In genomic region chr7:544528-545221, GRCh38 we compare ENCODE assay signal across 27 cellular contexts. TPM values are rescaled to one million over a fixed set of nuclear protein-coding genes. Genes with fewer than 3 reads are reported as not detected.
"Had no signal": no experiment of that assay in that cellular context is flagged by ENCODE, and none has a peak within 500 bp of the region (broad histone marks: within the 10 kb centered on the region; RNA-seq: fewer than 3 reads in every experiment).

No MANE protein-coding gene starts in this region.

- DNase-seq: activated CD4-positive, alpha-beta memory T cell treated with anti-CD3 and anti-CD28 coated beads for 36 hours; activated CD4-positive, alpha-beta T cell treated with anti-CD3 and anti-CD28 coated beads, Interleukin-2, amount 10 ng/mL, durations not matched to agents 24 days and 14 days; activated CD4-positive, CD25-positive, alpha-beta regulatory T cell treated with anti-CD3 and anti-CD28 coated beads, Interleukin-2, amount 50 U/mL, for 72 hours; activated CD8-positive, alpha-beta memory T cell treated with anti-CD3 and anti-CD28 coated beads, Interleukin-2, amount 50 U/mL, for 4 hours; activated effector memory CD4-positive, alpha-beta T cell treated with anti-CD3 and anti-CD28 coated beads, Interleukin-2, amount 50 U/mL, for 16 hours; activated naive CD4-positive, alpha-beta T cell treated with anti-CD3 and anti-CD28 coated beads for 36 hours; activated naive CD8-positive, alpha-beta T cell treated with anti-CD3 and anti-CD28 coated beads, Interleukin-2, amount 10 ng/mL, durations not matched to agents 7 days and 5 days; activated T-cell treated with anti-CD3 and anti-CD28 coated beads, Interleukin-2, amount 50 U/mL, for 1 hour; caudate nucleus; heart right ventricle; kidney glomerular epithelial cell; left ventricle myocardium inferior; mammary epithelial cell; naive thymus-derived CD4-positive, alpha-beta T cell; small intestine; stimulated activated CD4-positive, alpha-beta T cell treated with anti-CD3 and anti-CD28 coated beads, Interleukin-1b, Interleukin-23, amount 100 ng/mL, for 48 hours; stimulated activated CD4-positive, alpha-beta T cell treated with anti-CD3 and anti-CD28 coated beads, Interleukin-4, amount 100 ng/mL, for 4 hours; stimulated activated CD8-positive, alpha-beta memory T cell treated with anti-CD3 and anti-CD28 coated beads, Interleukin-4, amount 100 ng/mL, for 48 hours; stimulated activated naive CD8-positive, alpha-beta T cell treated with anti-CD3 and anti-CD28 coated beads, Interleukin-15, amount 100 ng/mL, for 72 hours; substantia nigra; T-helper 2 cell; thyroid gland had no signal

- H3K27me3 Mint-ChIP-seq: activated CD4-positive, alpha-beta memory T cell treated with anti-CD3 and anti-CD28 coated beads for 36 hours; activated CD4-positive, alpha-beta T cell treated with anti-CD3 and anti-CD28 coated beads, Interleukin-2, amount 10 ng/mL, durations not matched to agents 24 days and 14 days; activated naive CD8-positive, alpha-beta T cell treated with anti-CD3 and anti-CD28 coated beads, Interleukin-2, amount 10 ng/mL, durations not matched to agents 7 days and 5 days; naive thymus-derived CD4-positive, alpha-beta T cell; stimulated activated naive CD8-positive, alpha-beta T cell treated with anti-CD3 and anti-CD28 coated beads, Interleukin-15, amount 100 ng/mL, for 72 hours had no signal

- ATAC-seq: heart right ventricle; naive thymus-derived CD4-positive, alpha-beta T cell; sciatic nerve; stimulated activated memory B cell treated with anti-CD40 and anti-IgM and Interleukin-4, amounts not matched to agents 10 μg/mL and 1 μg/mL and 100 μg/mL, for 72 hours; stimulated activated naive CD8-positive, alpha-beta T cell treated with anti-CD3 and anti-CD28 coated beads, Interleukin-15, amount 100 ng/mL, for 72 hours had no signal

- H3K4me3 Mint-ChIP-seq: activated CD4-positive, alpha-beta memory T cell treated with anti-CD3 and anti-CD28 coated beads for 36 hours; activated CD4-positive, alpha-beta T cell treated with anti-CD3 and anti-CD28 coated beads, Interleukin-2, amount 10 ng/mL, durations not matched to agents 24 days and 14 days; activated naive CD4-positive, alpha-beta T cell treated with anti-CD3 and anti-CD28 coated beads for 36 hours; activated naive CD8-positive, alpha-beta T cell treated with anti-CD3 and anti-CD28 coated beads, Interleukin-2, amount 10 ng/mL, durations not matched to agents 7 days and 5 days; activated T-helper 1 cell treated with anti-CD3 and anti-CD28 coated beads, Interleukin-12 subunit alpha, Interleukin-12 subunit beta, Interleukin-2, Interleukin-4 antibody, amounts not matched to agents 30 ng/mL and 10 ng/mL and 1 ng/mL, durations not matched to agents 14 hours and 24 hours and 36 hours; mesothelial cell of epicardium; naive thymus-derived CD4-positive, alpha-beta T cell; neural progenitor cell; stimulated activated memory B cell treated with anti-CD40 and anti-IgM and Interleukin-4, amounts not matched to agents 10 μg/mL and 1 μg/mL and 100 μg/mL, for 72 hours; stimulated activated naive CD8-positive, alpha-beta T cell treated with anti-CD3 and anti-CD28 coated beads, Interleukin-15, amount 100 ng/mL, for 72 hours had no signal

- H3K9me3 ChIP-seq: thyroid gland had no signal

- H3K9me3 Mint-ChIP-seq: activated CD4-positive, alpha-beta T cell treated with anti-CD3 and anti-CD28 coated beads, Interleukin-2, amount 10 ng/mL, durations not matched to agents 24 days and 14 days had no signal

- H3K4me3 ChIP-seq: heart right ventricle, left ventricle myocardium inferior, neural progenitor cell, thyroid gland had no signal

- H3K36me3 ChIP-seq: heart right ventricle, left ventricle myocardium inferior, neural progenitor cell, thyroid gland had no signal

- H3K27ac Mint-ChIP-seq: activated CD4-positive, alpha-beta memory T cell treated with anti-CD3 and anti-CD28 coated beads for 36 hours; activated CD4-positive, alpha-beta T cell treated with anti-CD3 and anti-CD28 coated beads, Interleukin-2, amount 10 ng/mL, durations not matched to agents 24 days and 14 days; activated naive CD4-positive, alpha-beta T cell treated with anti-CD3 and anti-CD28 coated beads for 36 hours; activated naive CD8-positive, alpha-beta T cell treated with anti-CD3 and anti-CD28 coated beads, Interleukin-2, amount 10 ng/mL, durations not matched to agents 7 days and 5 days; activated T-helper 1 cell treated with anti-CD3 and anti-CD28 coated beads, Interleukin-12 subunit alpha, Interleukin-12 subunit beta, Interleukin-2, Interleukin-4 antibody, amounts not matched to agents 30 ng/mL and 10 ng/mL and 1 ng/mL, durations not matched to agents 14 hours and 24 hours and 36 hours; mesothelial cell of epicardium; neural progenitor cell; stimulated activated memory B cell treated with anti-CD40 and anti-IgM and Interleukin-4, amounts not matched to agents 10 μg/mL and 1 μg/mL and 100 μg/mL, for 72 hours had no signal

- H3K27ac ChIP-seq: heart right ventricle, left ventricle myocardium inferior, neural progenitor cell, thyroid gland had no signal

- H3K27me3 ChIP-seq: heart right ventricle, neural progenitor cell, thyroid gland had no signal

- H3K36me3 Mint-ChIP-seq: neural progenitor cell had no signal

RNA-seq across cellular contexts. Expression of gene PDGFA, which starts 25.0 kb away (rescaled TPM):
- polyA plus RNA-seq: naive thymus-derived CD4-positive, alpha-beta T cell had no signal
